Comparison of ENCODE assay signal across 8 cellular contexts in the genomic region with DNA sequence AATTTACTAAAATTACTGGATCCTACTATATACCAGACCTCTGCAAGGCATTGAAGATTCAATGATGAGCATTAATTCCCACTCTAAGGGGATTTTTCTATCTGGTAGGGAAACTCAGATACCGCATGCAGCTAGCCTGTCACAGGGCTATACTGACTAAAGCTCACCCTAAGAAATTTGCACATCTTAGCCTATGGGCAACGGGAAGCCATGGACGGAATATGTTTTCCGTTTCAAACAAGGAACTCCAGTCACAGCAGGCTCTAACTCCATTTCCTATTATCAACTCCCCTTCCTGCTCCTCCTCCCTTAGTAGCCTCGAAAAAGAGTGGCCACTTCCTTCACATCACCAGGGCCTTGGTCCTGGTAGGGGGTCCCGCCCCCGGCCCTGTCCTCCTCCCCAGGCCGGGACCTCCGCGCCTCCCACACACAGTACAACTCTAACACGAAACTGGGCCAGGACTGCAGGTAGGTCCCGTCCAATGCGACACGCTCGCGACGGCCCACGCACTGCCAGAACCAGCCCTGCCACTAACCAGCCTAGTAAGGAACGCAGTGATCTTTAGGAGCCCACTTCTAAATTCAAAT. TPM values are rescaled to one million over a fixed set of nuclear protein-coding genes. Genes with fewer than 3 reads are reported as not detected.
A peak's percentile ranks its signal among the peaks of the same experiment; 100 is the strongest.
DNase-seq lines count a peak whose midpoint lies in the region; ATAC-seq, FAIRE-seq and TF ChIP-seq lines count a peak whose summit lies in the region.

No MANE protein-coding gene starts in this region.

- H3K79me2 ChIP-seq in K562 (ENCODE audit: control insufficient read depth, insufficient read depth, low read length) = peaks cover 32% of the 10 kb centered on the region

- TF ChIP-seq CTCF in K562 (IDR thresholded peaks at IDR 0.05 in 2 of 3, conservative IDR thresholded peaks at IDR 0.05 in 1 of 3; ENCODE audit: insufficient read depth in 2 of 3, low read depth in 1 of 3, low read length in 3 of 3) = no peak
- TF ChIP-seq CTCF in suprapubic skin (IDR thresholded peaks at IDR 0.05) = no peak

- H3K4me3 ChIP-seq in K562 (peak overlapping the region; percentile 81), suprapubic skin (peak overlapping the region; percentile 96)

- peaks cover 16% of the 10 kb centered on the region for H3K4me1 Mint-ChIP-seq in T-helper 1 cell treated with Interleukin-12 subunit alpha and Interleukin-12 subunit beta and Interleukin-4 antibody, amounts not matched to agents 30 μg/mL and 1 μg/mL, for 36 hours (ENCODE audit: low read depth)

- H3K27ac Mint-ChIP-seq in T-helper 1 cell treated with Interleukin-12 subunit alpha and Interleukin-12 subunit beta and Interleukin-4 antibody, amounts not matched to agents 30 μg/mL and 1 μg/mL, for 36 hours = peak overlapping the region; percentile 93

- no peak for FAIRE-seq in K562 (lab: Jason Lieb, UNC)

- H4K20me1 ChIP-seq in K562 (replicated peaks; ENCODE audit: control insufficient read depth, insufficient read depth, low read length) = 0 out of 2 replicates have a peak, but pooled peaks cover 4% of the 10 kb centered on the region

- H3K9me3 ChIP-seq in K562 (replicated peaks; ENCODE audit: control insufficient read depth, insufficient read depth, low read depth, low read length) = no peaks in the 10 kb centered on the region
- no peaks in the 10 kb centered on the region for H3K9me3 ChIP-seq in suprapubic skin

- ATAC-seq in HG02642 (IDR thresholded peaks at IDR 0.05; ENCODE audit: poor library complexity, unreplicated experiment) (peak; percentile 35), K562 (peak; percentile 63)

- peak overlapping the region; percentile 86 for H3K4me2 ChIP-seq in K562 (ENCODE audit: insufficient read depth, low read length)

- intact Hi-C loops in K562 (cut with micrococcal nuclease) = loop anchor here (1.0 to 10.0 kb wide), 2 partner anchors 19 to 50 kb away; a partner anchor contains a TSS

- peaks cover 13 to 19% of the 10 kb centered on the region in 2 experiments for H3K4me1 ChIP-seq in K562 (replicated peaks in 1 of 2; ENCODE audit: control insufficient read depth in 2 of 2, insufficient read depth in 2 of 2, low read length in 2 of 2)
- H3K4me1 ChIP-seq in suprapubic skin = peaks cover 16% of the 10 kb centered on the region

- 3% methylated on average over 19 of the region's 19 CpGs for WGBS in K562 (ENCODE audit: insufficient coverage, low coverage, missing lambda C conversion rate)
- WGBS in suprapubic skin = 10% methylated on average over 11 of the region's 19 CpGs

- peaks cover 32% of the 10 kb centered on the region for H3K36me3 ChIP-seq in K562 (ENCODE audit: control insufficient read depth, insufficient read depth, low read length)
- H3K36me3 ChIP-seq in suprapubic skin = peaks cover 30% of the 10 kb centered on the region

- TSS peak; percentile 96 for BruUV-seq in K562 (replicated peaks; lab: Mats Ljungman, UMichigan)

- H2AFZ ChIP-seq in K562 (ENCODE audit: low read depth, low read length) = peak overlapping the region; percentile 88

- CTCF ChIA-PET in K562 (lab: Yijun Ruan, JAX; ENCODE audit: low intra/inter-chr PET ratio) = interaction anchor here (1.8 kb wide), 1 partner anchor 54 kb away, joined by 8 read pairs; no protein-coding TSS in a partner anchor

- no peak for TF ChIP-seq POLR2A in K562 (conservative IDR thresholded peaks at IDR 0.05)
- TF ChIP-seq POLR2A in suprapubic skin (IDR thresholded peaks at IDR 0.05) = no peak

- H3K36me3 Mint-ChIP-seq in T-helper 1 cell treated with Interleukin-12 subunit alpha and Interleukin-12 subunit beta and Interleukin-4 antibody, amounts not matched to agents 30 μg/mL and 1 μg/mL, for 36 hours (ENCODE audit: low read depth) = peaks cover 25% of the 10 kb centered on the region

- peak overlapping the region; percentile 92 for H3K9ac ChIP-seq in K562 (ENCODE audit: insufficient read depth in 1 of 2, low read depth in 2 of 2, low read length in 2 of 2)

- peak overlapping the region; percentile 89 for H3K4me3 Mint-ChIP-seq in T-helper 1 cell treated with Interleukin-12 subunit alpha and Interleukin-12 subunit beta and Interleukin-4 antibody, amounts not matched to agents 30 μg/mL and 1 μg/mL, for 36 hours

- in situ Hi-C loops in K562 (cut with MboI) = no loop called here

- TF ChIP-seq EP300 in K562 (IDR thresholded peaks at IDR 0.05; ENCODE audit: low read length) (no peak), suprapubic skin (IDR thresholded peaks at IDR 0.05) (no peak)

- H3K9me3 Mint-ChIP-seq in T-helper 1 cell treated with Interleukin-12 subunit alpha and Interleukin-12 subunit beta and Interleukin-4 antibody, amounts not matched to agents 30 μg/mL and 1 μg/mL, for 36 hours = no peaks in the 10 kb centered on the region

- H3K27me3 ChIP-seq in K562 (ENCODE audit: control insufficient read depth in 2 of 2, insufficient read depth in 2 of 2, low read length in 2 of 2) (no peaks in the 10 kb centered on the region), layer of hippocampus (ENCODE audit: control insufficient read depth, insufficient read depth, low read length) (no peaks in the 10 kb centered on the region), suprapubic skin (no peaks in the 10 kb centered on the region)

- DNase-seq in T-helper 1 cell (no peak), NCI-H69 (lab: John Stamatoyannopoulos, UW) (peak; percentile 54), K562 (ENCODE audit: extremely low read depth in 1 of 4, low spot score in 3 of 4) (peak; percentile 40 to 60 (median 57)), suprapubic skin (ENCODE audit: low spot score in 2 of 2) (peak in 1 of 2 donors; percentile 77), NCI-H510A treated with DMSO at 0.1 percent for 48 hours (lab: John Stamatoyannopoulos, UW) (no peak)

- H3K27ac ChIP-seq in K562 (ENCODE audit: extremely low read depth, low read depth, low read length) (peak overlapping the region; percentile 92), layer of hippocampus (ENCODE audit: low read depth, low read length) (peak overlapping the region; percentile 92), suprapubic skin (peak overlapping the region; percentile 92)

- POLR2A ChIA-PET in K562 (lab: Yijun Ruan, JAX) = interaction anchor here (0.7 to 11.8 kb wide), 10 partner anchors 10 to 73 kb away, joined by 3 to 135 read pairs (median 4); a partner anchor contains a TSS

- peaks cover 2% of the 10 kb centered on the region for H3K27me3 Mint-ChIP-seq in T-helper 1 cell treated with Interleukin-12 subunit alpha and Interleukin-12 subunit beta and Interleukin-4 antibody, amounts not matched to agents 30 μg/mL and 1 μg/mL, for 36 hours (ENCODE audit: low read depth)

- TF ChIP-seq RAD21 in K562 (CRISPR knock-in tag; conservative IDR thresholded peaks at IDR 0.05 in 1 of 2, IDR thresholded peaks at IDR 0.05 in 1 of 2) = no peak

- H3K9me1 ChIP-seq in K562 (ENCODE audit: control insufficient read depth, insufficient read depth, low read length) = no peaks in the 10 kb centered on the region

RNA-seq across cellular contexts. Expression of a gene that starts 0.7 kb away (rescaled TPM):
- total RNA-seq in K562 (2011; cell fraction: chromatin; rRNA removed; ENCODE audit: low replicate concordance) = 55.0 and 69.6 TPM in 2 replicates
- total RNA-seq in K562 (2011; cell fraction: nucleolus; rRNA removed) = 123 and 139 TPM in 2 replicates
- 112 and 121 TPM in 2 replicates for total RNA-seq in K562 (2011; cell fraction: nucleoplasm; rRNA removed)
- total RNA-seq in K562 (2014; rRNA removed) = 1,235 and 1,392 TPM in 2 replicates
- total RNA-seq in K562 (2014; rRNA removed; fragmentation: Illumina TruSeq; extraction: Trizol) = 182 and 199 TPM in 2 replicates
- total RNA-seq in K562 (2015; rRNA removed; fragmentation: Illumina TruSeq; extraction: Trizol) = 458 and 535 TPM in 2 replicates
- 536 and 603 TPM in 2 replicates for total RNA-seq in K562 (2021)
- polyA plus RNA-seq in K562 (2011; rRNA removed) = 535 and 582 TPM in 2 replicates
- 717 and 760 TPM in 2 replicates for polyA plus RNA-seq in K562 (2011; cell fraction: cytosol; rRNA removed)
- 365 and 570 TPM in 2 replicates for polyA plus RNA-seq in K562 (2011; cell fraction: nucleus; rRNA removed)
- polyA plus RNA-seq in K562 (2012) = 526 and 547 TPM in 2 replicates
- 154 and 281 TPM in 2 replicates for polyA plus RNA-seq in K562 (2014; fragmentation: Illumina TruSeq; extraction: Trizol)
- polyA plus RNA-seq in K562 (2014; fragmentation: Nextera tagmentation; extraction: Ambion mirVana) = 100 to 1,000 TPM; 305 to 487 TPM
- 1,304 and 1,424 TPM in 2 replicates for polyA plus RNA-seq in K562 (2014; rRNA removed)
- 60.5 and 61.2 TPM in 2 replicates for polyA minus RNA-seq in K562 (2011; rRNA and poly(A)+ RNA removed)
- polyA minus RNA-seq in K562 (2011; cell fraction: cytosol; rRNA and poly(A)+ RNA removed) = 88.6 and 115 TPM in 2 replicates
- 46.4 and 75.2 TPM in 2 replicates for polyA minus RNA-seq in K562 (2011; cell fraction: nucleus; rRNA and poly(A)+ RNA removed)
- 100 to 1,000 TPM; 260 to 595 (median 427) TPM for total RNA-seq in suprapubic skin

RNA-seq across cellular contexts. Expression of a gene that starts 18.6 kb away (rescaled TPM):
- 58.6 and 187 TPM in 2 replicates for total RNA-seq in K562 (2011; cell fraction: chromatin; rRNA removed; ENCODE audit: low replicate concordance)
- total RNA-seq in K562 (2011; cell fraction: nucleolus; rRNA removed) = 122 and 125 TPM in 2 replicates
- 80.8 and 84.3 TPM in 2 replicates for total RNA-seq in K562 (2011; cell fraction: nucleoplasm; rRNA removed)
- total RNA-seq in K562 (2014; rRNA removed) = 22.1 and 27.9 TPM in 2 replicates
- total RNA-seq in K562 (2014; rRNA removed; fragmentation: Illumina TruSeq; extraction: Trizol) = 12.0 and 16.2 TPM in 2 replicates
- total RNA-seq in K562 (2015; rRNA removed; fragmentation: Illumina TruSeq; extraction: Trizol) = 26.4 and 26.7 TPM in 2 replicates
- 41.0 and 43.0 TPM in 2 replicates for total RNA-seq in K562 (2021)
- polyA plus RNA-seq in K562 (2011; rRNA removed) = 40.9 and 47.4 TPM in 2 replicates
- 50.7 and 71.9 TPM in 2 replicates for polyA plus RNA-seq in K562 (2011; cell fraction: cytosol; rRNA removed)
- polyA plus RNA-seq in K562 (2011; cell fraction: nucleus; rRNA removed) = 306 and 320 TPM in 2 replicates
- 37.9 and 120 TPM in 2 replicates for polyA plus RNA-seq in K562 (2012)
- polyA plus RNA-seq in K562 (2014; fragmentation: Illumina TruSeq; extraction: Trizol) = 22.5 and 29.2 TPM in 2 replicates
- 1 to 10 TPM in 1 of 2 experiments, under 1 TPM in 1; 0.49 to 2.3 TPM for polyA plus RNA-seq in K562 (2014; fragmentation: Nextera tagmentation; extraction: Ambion mirVana)
- 42.3 and 46.1 TPM in 2 replicates for polyA plus RNA-seq in K562 (2014; rRNA removed)
- 16.2 and 25.4 TPM in 2 replicates for polyA minus RNA-seq in K562 (2011; rRNA and poly(A)+ RNA removed)
- polyA minus RNA-seq in K562 (2011; cell fraction: cytosol; rRNA and poly(A)+ RNA removed) = 19.1 and 23.3 TPM in 2 replicates
- polyA minus RNA-seq in K562 (2011; cell fraction: nucleus; rRNA and poly(A)+ RNA removed) = 68.1 and 83.7 TPM in 2 replicates
- 10 to 100 TPM; 54.9 to 89.1 (median 74.4) TPM for total RNA-seq in suprapubic skin

RNA-seq across cellular contexts. Expression of a gene that starts 24.3 kb away (rescaled TPM):
- 36.2 and 42.2 TPM in 2 replicates for total RNA-seq in K562 (2011; cell fraction: chromatin; rRNA removed; ENCODE audit: low replicate concordance)
- total RNA-seq in K562 (2011; cell fraction: nucleolus; rRNA removed) = 17.0 and 25.8 TPM in 2 replicates
- 19.2 and 23.9 TPM in 2 replicates for total RNA-seq in K562 (2011; cell fraction: nucleoplasm; rRNA removed)
- total RNA-seq in K562 (2014; rRNA removed) (2.2 TPM in 2 replicates), K562 (2014; rRNA removed; fragmentation: Illumina TruSeq; extraction: Trizol) (3.6 and 5.0 TPM in 2 replicates), K562 (2015; rRNA removed; fragmentation: Illumina TruSeq; extraction: Trizol) (6.7 and 6.8 TPM in 2 replicates), K562 (2021) (4.0 and 4.5 TPM in 2 replicates), suprapubic skin (10 to 100 TPM in 3 of 4 donors, 1 to 10 TPM in 1; 4.5 to 45.7 (median 14.7) TPM)
- polyA plus RNA-seq in K562 (2011; rRNA removed) (6.1 and 7.1 TPM in 2 replicates), K562 (2014; fragmentation: Illumina TruSeq; extraction: Trizol) (3.4 and 4.0 TPM in 2 replicates), K562 (2014; fragmentation: Nextera tagmentation; extraction: Ambion mirVana) (1 to 10 TPM in 1 of 2 experiments, under 1 TPM in 1; 0.65 to 1.2 TPM), K562 (2014; rRNA removed) (4.2 and 6.0 TPM in 2 replicates)
- polyA plus RNA-seq in K562 (2011; cell fraction: cytosol; rRNA removed) = 1.4 and 2.2 TPM in 2 replicates
- 22.7 and 23.4 TPM in 2 replicates for polyA plus RNA-seq in K562 (2011; cell fraction: nucleus; rRNA removed)
- 5.3 and 10.9 TPM in 2 replicates for polyA plus RNA-seq in K562 (2012)
- polyA minus RNA-seq in K562 (2011; rRNA and poly(A)+ RNA removed) = 11.2 and 14.2 TPM in 2 replicates
- 1.4 and 2.4 TPM in 2 replicates for polyA minus RNA-seq in K562 (2011; cell fraction: cytosol; rRNA and poly(A)+ RNA removed)
- 9.6 and 20.2 TPM in 2 replicates for polyA minus RNA-seq in K562 (2011; cell fraction: nucleus; rRNA and poly(A)+ RNA removed)

RNA-seq across cellular contexts. Expression of a gene that starts 55.5 kb away (rescaled TPM):
- total RNA-seq in K562 (2011; cell fraction: chromatin; rRNA removed; ENCODE audit: low replicate concordance) = 52.2 and 173 TPM in 2 replicates
- total RNA-seq in K562 (2011; cell fraction: nucleolus; rRNA removed) = 23.2 and 30.7 TPM in 2 replicates
- total RNA-seq in K562 (2011; cell fraction: nucleoplasm; rRNA removed) = 46.9 and 61.1 TPM in 2 replicates
- total RNA-seq in K562 (2014; rRNA removed) = 24.9 and 25.7 TPM in 2 replicates
- 23.0 and 27.8 TPM in 2 replicates for total RNA-seq in K562 (2014; rRNA removed; fragmentation: Illumina TruSeq; extraction: Trizol)
- 38.8 and 40.9 TPM in 2 replicates for total RNA-seq in K562 (2015; rRNA removed; fragmentation: Illumina TruSeq; extraction: Trizol)
- total RNA-seq in K562 (2021) = 12.3 and 17.2 TPM in 2 replicates
- polyA plus RNA-seq in K562 (2011; rRNA removed) = 12.4 and 12.7 TPM in 2 replicates
- 0.92 and 1.8 TPM in 2 replicates for polyA plus RNA-seq in K562 (2011; cell fraction: cytosol; rRNA removed)
- polyA plus RNA-seq in K562 (2011; cell fraction: nucleus; rRNA removed) = 35.2 and 42.7 TPM in 2 replicates
- polyA plus RNA-seq in K562 (2012) = 7.1 and 11.0 TPM in 2 replicates
- 8.0 and 13.3 TPM in 2 replicates for polyA plus RNA-seq in K562 (2014; fragmentation: Illumina TruSeq; extraction: Trizol)
- polyA plus RNA-seq in K562 (2014; fragmentation: Nextera tagmentation; extraction: Ambion mirVana) = 1 to 10 TPM; 7.6 to 8.6 TPM
- 12.1 and 12.3 TPM in 2 replicates for polyA plus RNA-seq in K562 (2014; rRNA removed)
- 41.3 and 57.2 TPM in 2 replicates for polyA minus RNA-seq in K562 (2011; rRNA and poly(A)+ RNA removed)
- polyA minus RNA-seq in K562 (2011; cell fraction: cytosol; rRNA and poly(A)+ RNA removed) = 2.7 and 4.1 TPM in 2 replicates
- polyA minus RNA-seq in K562 (2011; cell fraction: nucleus; rRNA and poly(A)+ RNA removed) = 77.3 and 159 TPM in 2 replicates
- total RNA-seq in suprapubic skin = 100 to 1,000 TPM in 1 of 4 donors, 10 to 100 TPM in 3; 13.8 to 112 (median 20.9) TPM

Comparison
In these comparisons a context has a peak if more than half of its experiments do, and no peak if none do; other contexts are left out.
1. DNase-seq: peak in NCI-H69 (single experiment) and K562 (4 of 4); none in T-helper 1 cell (0 of 5) and NCI-H510A treated with DMSO at 0.1 percent for 48 hours (single experiment).
2. Peak in every context shown above with its lines, with median percentiles within 50 percentile points of each other: H3K27ac ChIP-seq.